In the genomic region with DNA sequence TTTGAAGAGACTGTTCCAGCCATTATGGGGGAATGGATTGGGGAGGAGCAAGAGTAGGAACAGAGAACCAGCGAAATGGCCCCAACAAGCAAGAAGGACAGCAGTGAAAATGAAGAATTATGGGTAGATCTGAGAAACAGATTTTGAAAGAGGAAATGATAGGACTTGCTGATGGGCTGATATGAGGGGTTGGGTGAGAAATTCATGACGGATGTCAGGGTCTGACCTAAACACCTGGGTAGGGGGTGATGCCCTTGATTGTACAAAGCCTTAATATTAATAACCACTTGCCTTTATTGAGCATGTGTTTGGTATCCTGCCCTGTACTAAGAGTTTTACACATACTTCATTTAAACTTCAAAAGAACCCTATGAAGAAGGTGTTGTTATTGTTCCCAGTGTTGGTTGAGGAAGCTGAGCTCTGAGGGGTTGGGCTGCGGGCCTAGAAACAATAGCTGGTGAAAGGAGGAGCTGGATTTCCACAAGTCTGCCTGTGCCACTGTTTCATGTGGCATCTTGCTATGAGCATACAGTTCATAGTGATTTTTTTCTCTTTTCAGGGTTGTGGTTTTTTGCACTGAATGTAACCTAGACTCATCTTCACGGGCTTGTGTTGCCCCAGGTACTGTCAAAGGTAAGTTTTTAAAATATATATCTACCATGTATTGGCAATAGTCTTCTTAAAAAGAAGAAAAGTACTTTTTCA, we compare ENCODE assay signal across 14 cellular contexts.
A peak's percentile ranks its signal among the peaks of the same experiment; 100 is the strongest.
DNase-seq lines count a peak whose midpoint lies in the region; ATAC-seq lines count a peak whose summit lies in the region.
"Had no signal": no experiment of that assay in that cellular context is flagged by ENCODE, and none has a peak within 500 bp of the region (broad histone marks: within the 10 kb centered on the region; RNA-seq: fewer than 3 reads in every experiment).

No MANE protein-coding gene starts in this region.

- peak in 2 of 3 donors; percentile 44 to 45 for DNase-seq in CD4-positive, CD25-positive, alpha-beta regulatory T cell
- DNase-seq in T-helper 1 cell: peak in 4 of 5 donors; percentile 19 to 55 (median 48)
- peak; percentile 27 for DNase-seq in activated T-cell treated with anti-CD3 and anti-CD28 coated beads, Interleukin-2, amount 50 U/mL, for 4 hours
- peak; percentile 31 for DNase-seq in effector CD8-positive, alpha-beta T cell (lab: John Stamatoyannopoulos, UW)
- no peak for DNase-seq in NCI-H510A treated with DMSO at 0.1 percent for 48 hours (lab: John Stamatoyannopoulos, UW)
- no peak for DNase-seq in NCI-H1436 treated with DMSO at 0.1 percent for 48 hours (lab: John Stamatoyannopoulos, UW)
- DNase-seq: H9, Karpas-422, NCI-H2029 treated with DMSO at 0.1 percent for 48 hours, NCI-H748 treated with DMSO at 0.1 percent for 48 hours, small intestine, transverse colon had no signal

- no peaks in the 10 kb centered on the region for H3K9me3 ChIP-seq in CD4-positive, CD25-positive, alpha-beta regulatory T cell (ENCODE audit: control insufficient read depth in 2 of 2, low read length in 2 of 2)
- H3K9me3 ChIP-seq: transverse colon had no signal

- peak; percentile 48 to 62 for ATAC-seq in CD4-positive, CD25-positive, alpha-beta regulatory T cell (ENCODE audit: low read depth in 2 of 2)
- peak; percentile 66 to 76 for ATAC-seq in activated T-cell treated with anti-CD3 and anti-CD28 coated beads, Interleukin-2, amount 50 U/mL, for 4 hours
- ATAC-seq in HG03135 (IDR thresholded peaks at IDR 0.05; ENCODE audit: unreplicated experiment) (no peak), HG03039 (IDR thresholded peaks at IDR 0.05; ENCODE audit: unreplicated experiment) (no peak)

- peaks cover 30% of the 10 kb centered on the region for H3K36me3 ChIP-seq in CD4-positive, CD25-positive, alpha-beta regulatory T cell (ENCODE audit: control insufficient read depth, insufficient read depth, low read length)
- H3K36me3 ChIP-seq: transverse colon had no signal

- peaks cover 3% of the 10 kb centered on the region for H3K36me3 Mint-ChIP-seq in CD4-positive, CD25-positive, alpha-beta regulatory T cell
- H3K36me3 Mint-ChIP-seq in activated T-cell treated with anti-CD3 and anti-CD28 coated beads, Interleukin-2, amount 50 U/mL, for 4 hours (ENCODE audit: insufficient read depth): peaks cover 9% of the 10 kb centered on the region

- H3K4me1 ChIP-seq in CD4-positive, CD25-positive, alpha-beta regulatory T cell (ENCODE audit: control insufficient read depth, insufficient read depth, low read length, poor library complexity, severe bottlenecking): peaks cover 36% of the 10 kb centered on the region

- peak overlapping the region; percentile 58 for H3K4me3 ChIP-seq in CD4-positive, CD25-positive, alpha-beta regulatory T cell (ENCODE audit: low read depth, low read length)
- H3K4me3 ChIP-seq: transverse colon had no signal

- peak overlapping the region; percentile 37 for H3K27ac ChIP-seq in CD4-positive, CD25-positive, alpha-beta regulatory T cell (ENCODE audit: insufficient read depth, low read length, poor library complexity, severe bottlenecking)
- H3K27ac ChIP-seq: transverse colon had no signal

- H3K9me3 Mint-ChIP-seq in CD4-positive, CD25-positive, alpha-beta regulatory T cell: no peaks in the 10 kb centered on the region
- H3K9me3 Mint-ChIP-seq in activated T-cell treated with anti-CD3 and anti-CD28 coated beads, Interleukin-2, amount 50 U/mL, for 4 hours: no peaks in the 10 kb centered on the region
- H3K9me3 Mint-ChIP-seq: H9 had no signal

- H3K27me3 Mint-ChIP-seq in CD4-positive, CD25-positive, alpha-beta regulatory T cell: no peaks in the 10 kb centered on the region
- H3K27me3 Mint-ChIP-seq in activated T-cell treated with anti-CD3 and anti-CD28 coated beads, Interleukin-2, amount 50 U/mL, for 4 hours (ENCODE audit: low read depth): no peaks in the 10 kb centered on the region

- H3K27me3 ChIP-seq in CD4-positive, CD25-positive, alpha-beta regulatory T cell (ENCODE audit: control insufficient read depth, insufficient read depth, low read length): no peaks in the 10 kb centered on the region
- H3K27me3 ChIP-seq: transverse colon had no signal

- H3K4me3 Mint-ChIP-seq in CD4-positive, CD25-positive, alpha-beta regulatory T cell: peak overlapping the region; percentile 8 to 78 (median 56)
- H3K4me3 Mint-ChIP-seq in activated T-cell treated with anti-CD3 and anti-CD28 coated beads, Interleukin-2, amount 50 U/mL, for 4 hours: peak overlapping the region; percentile 52
- H3K4me3 Mint-ChIP-seq: H9 had no signal

- peak overlapping the region; percentile 54 to 90 (median 71) for H3K27ac Mint-ChIP-seq in CD4-positive, CD25-positive, alpha-beta regulatory T cell
- H3K27ac Mint-ChIP-seq: H9 had no signal

- peaks cover 25 to 79% (median 62%) of the 10 kb centered on the region in 4 donors for H3K4me1 Mint-ChIP-seq in CD4-positive, CD25-positive, alpha-beta regulatory T cell
- H3K4me1 Mint-ChIP-seq in activated T-cell treated with anti-CD3 and anti-CD28 coated beads, Interleukin-2, amount 50 U/mL, for 4 hours (ENCODE audit: low read depth): peaks cover 78% of the 10 kb centered on the region

Comparison
In these comparisons a context has a peak if more than half of its experiments do, and no peak if none do; other contexts are left out.
1. ATAC-seq: peak in CD4-positive, CD25-positive, alpha-beta regulatory T cell (2 of 2) and activated T-cell treated with anti-CD3 and anti-CD28 coated beads, Interleukin-2, amount 50 U/mL, for 4 hours (2 of 2); none in HG03135 (single experiment) and HG03039 (single experiment).
2. DNase-seq: peak in CD4-positive, CD25-positive, alpha-beta regulatory T cell (2 of 3), T-helper 1 cell (4 of 5), activated T-cell treated with anti-CD3 and anti-CD28 coated beads, Interleukin-2, amount 50 U/mL, for 4 hours (single experiment) and effector CD8-positive, alpha-beta T cell (single experiment); none in NCI-H510A treated with DMSO at 0.1 percent for 48 hours (single experiment) and NCI-H1436 treated with DMSO at 0.1 percent for 48 hours (single experiment).